In genomic region chrX:53531255-53531966, GRCh38 we compare ENCODE assay signal across 7 cellular contexts.
DNase-seq lines count a peak whose midpoint lies in the region; ATAC-seq and TF ChIP-seq lines count a peak whose summit lies in the region.
"Not testable (repeated sequence)": the region's sequence is repeated elsewhere in the genome, so short reads cannot be mapped to it uniquely, and the experiment has no call there.

No MANE protein-coding gene starts in this region.

- H3K4me3 ChIP-seq in Karpas-422 (ENCODE audit: low read length) = not testable (repeated sequence)

- H2AFZ ChIP-seq in Karpas-422 (ENCODE audit: low read length) = not testable (repeated sequence)

- TF ChIP-seq CTCF in activated CD8-positive, alpha-beta T cell treated with anti-CD3 and anti-CD28 coated beads for 36 hours (IDR thresholded peaks at IDR 0.05); nephron progenitor cell (IDR thresholded peaks at IDR 0.05): not testable (repeated sequence)

- peak overlapping the region; percentile 52 for H3K27ac Mint-ChIP-seq in activated CD8-positive, alpha-beta T cell treated with anti-CD3 and anti-CD28 coated beads for 36 hours
- peak overlapping the region; percentile 76 for H3K27ac Mint-ChIP-seq in activated naive CD4-positive, alpha-beta T cell treated with anti-CD3 and anti-CD28 coated beads, Interleukin-2, amount 50 U/mL, for 24 hours
- H3K27ac Mint-ChIP-seq in central memory CD8-positive, alpha-beta T cell (ENCODE audit: low read depth) = peak overlapping the region; percentile 16
- H3K27ac Mint-ChIP-seq in nephron progenitor cell = peak overlapping the region; percentile 78
- H3K27ac Mint-ChIP-seq in stimulated activated naive B cell treated with anti-CD40 and anti-IgM and Interleukin-4, amounts not matched to agents 10 μg/mL and 1 μg/mL and 100 μg/mL, for 72 hours = peak overlapping the region; percentile 82

- not testable (repeated sequence) for H3K4me1 ChIP-seq in Karpas-422 (ENCODE audit: low read length)

- H3K4me1 Mint-ChIP-seq in activated CD8-positive, alpha-beta T cell treated with anti-CD3 and anti-CD28 coated beads for 36 hours (ENCODE audit: low read depth); activated naive CD4-positive, alpha-beta T cell treated with anti-CD3 and anti-CD28 coated beads, Interleukin-2, amount 50 U/mL, for 24 hours; central memory CD8-positive, alpha-beta T cell; nephron progenitor cell; stimulated activated naive B cell treated with anti-CD40 and anti-IgM and Interleukin-4, amounts not matched to agents 10 μg/mL and 1 μg/mL and 100 μg/mL, for 72 hours: not testable (repeated sequence)

- H3K27me3 Mint-ChIP-seq in activated CD8-positive, alpha-beta T cell treated with anti-CD3 and anti-CD28 coated beads for 36 hours; activated naive CD4-positive, alpha-beta T cell treated with anti-CD3 and anti-CD28 coated beads, Interleukin-2, amount 50 U/mL, for 24 hours; central memory CD8-positive, alpha-beta T cell; nephron progenitor cell (ENCODE audit: low read depth, poor library complexity); stimulated activated naive B cell treated with anti-CD40 and anti-IgM and Interleukin-4, amounts not matched to agents 10 μg/mL and 1 μg/mL and 100 μg/mL, for 72 hours: not testable (repeated sequence)

- not testable (repeated sequence) for H3K27ac ChIP-seq in Karpas-422 (ENCODE audit: low read length)

- H3K79me2 ChIP-seq in Karpas-422 (ENCODE audit: low read length) = not testable (repeated sequence)

- CTCF ChIA-PET in activated CD8-positive, alpha-beta T cell treated with anti-CD3 and anti-CD28 coated beads for 36 hours (lab: Charles Lee) = interaction anchor here (1.2 kb wide), 1 partner anchor 218 kb away, joined by 8 read pairs; no protein-coding TSS in a partner anchor

- peak; percentile 6 for DNase-seq in DMS53 (lab: John Stamatoyannopoulos, UW)
- peak; percentile 36 for DNase-seq in Karpas-422
- not testable (repeated sequence) for DNase-seq in activated CD8-positive, alpha-beta T cell treated with anti-CD3 and anti-CD28 coated beads for 36 hours; central memory CD8-positive, alpha-beta T cell (ENCODE audit: low spot score in 2 of 2); nephron progenitor cell; stimulated activated naive B cell treated with anti-CD40 and anti-IgM and Interleukin-4, amounts not matched to agents 10 μg/mL and 1 μg/mL and 100 μg/mL, for 72 hours

- not testable (repeated sequence) for H3K9me3 Mint-ChIP-seq in activated CD8-positive, alpha-beta T cell treated with anti-CD3 and anti-CD28 coated beads for 36 hours; activated naive CD4-positive, alpha-beta T cell treated with anti-CD3 and anti-CD28 coated beads, Interleukin-2, amount 50 U/mL, for 24 hours; central memory CD8-positive, alpha-beta T cell; stimulated activated naive B cell treated with anti-CD40 and anti-IgM and Interleukin-4, amounts not matched to agents 10 μg/mL and 1 μg/mL and 100 μg/mL, for 72 hours
- H3K9me3 Mint-ChIP-seq in nephron progenitor cell = peaks cover 72% of the 10 kb centered on the region

- H3K9me3 ChIP-seq in Karpas-422 (ENCODE audit: low read length) = not testable (repeated sequence)

- POLR2A ChIA-PET in activated CD8-positive, alpha-beta T cell treated with anti-CD3 and anti-CD28 coated beads for 36 hours (lab: Charles Lee) = interaction anchor here (1.2 kb wide), 1 partner anchor 34 kb away, joined by 3 read pairs; no protein-coding TSS in a partner anchor

- not testable (repeated sequence) for H3K4me2 ChIP-seq in Karpas-422 (ENCODE audit: low read depth, low read length, poor library complexity, severe bottlenecking)

- not testable (repeated sequence) for H3K4me3 Mint-ChIP-seq in activated CD8-positive, alpha-beta T cell treated with anti-CD3 and anti-CD28 coated beads for 36 hours; activated naive CD4-positive, alpha-beta T cell treated with anti-CD3 and anti-CD28 coated beads, Interleukin-2, amount 50 U/mL, for 24 hours; nephron progenitor cell; stimulated activated naive B cell treated with anti-CD40 and anti-IgM and Interleukin-4, amounts not matched to agents 10 μg/mL and 1 μg/mL and 100 μg/mL, for 72 hours
- peak overlapping the region; percentile 16 for H3K4me3 Mint-ChIP-seq in central memory CD8-positive, alpha-beta T cell

- peaks cover 28% of the 10 kb centered on the region for H3K36me3 Mint-ChIP-seq in activated CD8-positive, alpha-beta T cell treated with anti-CD3 and anti-CD28 coated beads for 36 hours (ENCODE audit: low read depth)
- not testable (repeated sequence) for H3K36me3 Mint-ChIP-seq in activated naive CD4-positive, alpha-beta T cell treated with anti-CD3 and anti-CD28 coated beads, Interleukin-2, amount 50 U/mL, for 24 hours
- peaks cover 34% of the 10 kb centered on the region for H3K36me3 Mint-ChIP-seq in central memory CD8-positive, alpha-beta T cell (ENCODE audit: insufficient read depth)
- peaks cover 36% of the 10 kb centered on the region for H3K36me3 Mint-ChIP-seq in nephron progenitor cell (ENCODE audit: low read depth)
- H3K36me3 Mint-ChIP-seq in stimulated activated naive B cell treated with anti-CD40 and anti-IgM and Interleukin-4, amounts not matched to agents 10 μg/mL and 1 μg/mL and 100 μg/mL, for 72 hours = peaks cover 18 to 43% of the 10 kb centered on the region in 2 donors

- not testable (repeated sequence) for H3K27me3 ChIP-seq in Karpas-422 (ENCODE audit: low read length)

- H4K20me1 ChIP-seq in Karpas-422 (ENCODE audit: insufficient read depth, low read depth, low read length) = not testable (repeated sequence)

- not testable (repeated sequence) for H3K9me2 ChIP-seq in Karpas-422 (replicated peaks; ENCODE audit: insufficient read depth, low read length)

- not testable (repeated sequence) for ATAC-seq in activated CD8-positive, alpha-beta T cell treated with anti-CD3 and anti-CD28 coated beads for 36 hours; central memory CD8-positive, alpha-beta T cell (replicated peaks; ENCODE audit: extremely low read depth, poor library complexity, severe bottlenecking); stimulated activated naive B cell treated with anti-CD40 and anti-IgM and Interleukin-4, amounts not matched to agents 10 μg/mL and 1 μg/mL and 100 μg/mL, for 72 hours (replicated peaks)

- H3K36me3 ChIP-seq in Karpas-422 (ENCODE audit: insufficient read depth, low read length) = not testable (repeated sequence)

- intact Hi-C loops in activated CD8-positive, alpha-beta T cell treated with anti-CD3 and anti-CD28 coated beads for 36 hours (cut with micrococcal nuclease) = not testable (repeated sequence)

- not testable (repeated sequence) for H3K9ac ChIP-seq in Karpas-422 (ENCODE audit: low read length)

Comparison
In these comparisons a context has a peak if more than half of its experiments do, and no peak if none do; other contexts are left out.
1. H3K27ac Mint-ChIP-seq: peak in every context shown above with its lines; median percentile 82 in stimulated activated naive B cell treated with anti-CD40 and anti-IgM and Interleukin-4, amounts not matched to agents 10 μg/mL and 1 μg/mL and 100 μg/mL, for 72 hours; 78 in nephron progenitor cell; 76 in activated naive CD4-positive, alpha-beta T cell treated with anti-CD3 and anti-CD28 coated beads, Interleukin-2, amount 50 U/mL, for 24 hours; 52 in activated CD8-positive, alpha-beta T cell treated with anti-CD3 and anti-CD28 coated beads for 36 hours; 16 in central memory CD8-positive, alpha-beta T cell.